ENCODE assay signal across 10 cellular contexts in the genomic region with DNA sequence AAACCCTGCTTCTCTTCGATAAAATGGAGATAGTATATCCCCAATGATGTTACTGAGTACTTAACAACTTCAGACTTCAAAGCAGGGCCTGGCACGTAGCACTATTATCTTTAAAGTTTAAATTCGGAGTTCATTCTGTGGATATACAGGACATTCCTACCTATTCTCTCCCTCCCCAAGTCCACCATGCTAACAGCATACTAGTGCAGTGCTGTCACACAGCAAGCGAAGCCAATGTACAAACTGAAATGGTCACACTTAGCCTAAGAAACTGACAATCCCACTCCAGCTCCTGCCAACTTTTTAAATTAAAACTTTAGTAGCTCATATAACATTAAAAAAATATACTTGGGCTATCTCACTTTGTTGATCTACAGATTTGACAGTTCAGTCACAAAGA. TPM values are rescaled to one million over a fixed set of nuclear protein-coding genes. Genes with fewer than 3 reads are reported as not detected.
A peak's percentile ranks its signal among the peaks of the same experiment; 100 is the strongest.
DNase-seq lines count a peak whose midpoint lies in the region; ATAC-seq and TF ChIP-seq lines count a peak whose summit lies in the region.
"Had no signal": no experiment of that assay in that cellular context is flagged by ENCODE, and none has a peak within 500 bp of the region (broad histone marks: within the 10 kb centered on the region; RNA-seq: fewer than 3 reads in every experiment).

No MANE protein-coding gene starts in this region.

- no peaks in the 10 kb centered on the region for H3K27me3 ChIP-seq in lower lobe of right lung (ENCODE audit: low read depth)

- peaks cover 54% of the 10 kb centered on the region for H3K4me1 Mint-ChIP-seq in activated naive CD4-positive, alpha-beta T cell treated with anti-CD3 and anti-CD28 coated beads, Interleukin-2, amount 10 ng/mL, durations not matched to agents 7 days and 5 days
- peaks cover 48% of the 10 kb centered on the region for H3K4me1 Mint-ChIP-seq in activated naive CD4-positive, alpha-beta T cell treated with anti-CD3 and anti-CD28 coated beads for 36 hours (ENCODE audit: low read depth)
- peaks cover 52% of the 10 kb centered on the region for H3K4me1 Mint-ChIP-seq in activated naive CD8-positive, alpha-beta T cell treated with anti-CD3 and anti-CD28 coated beads, Interleukin-2, amount 50 U/mL, for 24 hours
- peaks cover 25% of the 10 kb centered on the region for H3K4me1 Mint-ChIP-seq in type B pancreatic cell (ENCODE audit: unreplicated experiment)

- H3K4me3 ChIP-seq in lower lobe of right lung: no peak overlapping the region

- H3K4me3 Mint-ChIP-seq in activated naive CD4-positive, alpha-beta T cell treated with anti-CD3 and anti-CD28 coated beads, Interleukin-2, amount 10 ng/mL, durations not matched to agents 7 days and 5 days: peak overlapping the region; percentile 83
- no peak overlapping the region for H3K4me3 Mint-ChIP-seq in activated naive CD4-positive, alpha-beta T cell treated with anti-CD3 and anti-CD28 coated beads for 36 hours
- no peak overlapping the region for H3K4me3 Mint-ChIP-seq in activated naive CD8-positive, alpha-beta T cell treated with anti-CD3 and anti-CD28 coated beads, Interleukin-2, amount 50 U/mL, for 24 hours
- H3K4me3 Mint-ChIP-seq in type B pancreatic cell: peak overlapping the region; percentile 92

- CTCF ChIA-PET in activated naive CD4-positive, alpha-beta T cell treated with anti-CD3 and anti-CD28 coated beads, Interleukin-2, amount 10 ng/mL, durations not matched to agents 7 days and 5 days (lab: Charles Lee): interaction anchor here (0.8 to 2.5 kb wide), 8 partner anchors 8 to 136 kb away, joined by 3 to 13 read pairs (median 5); a partner anchor contains a TSS
- CTCF ChIA-PET in activated naive CD4-positive, alpha-beta T cell treated with anti-CD3 and anti-CD28 coated beads for 36 hours (lab: Charles Lee): interaction anchor here (0.6 to 2.8 kb wide), 7 partner anchors 8 to 1375 kb away, joined by 3 to 13 read pairs (median 4); a partner anchor contains a TSS

- intact Hi-C loops in activated naive CD4-positive, alpha-beta T cell treated with anti-CD3 and anti-CD28 coated beads for 36 hours (cut with micrococcal nuclease): loop anchor here (2.0 to 5.0 kb wide), 6 partner anchors 63 to 1805 kb away; a partner anchor contains a TSS
- intact Hi-C loops in lower lobe of right lung (cut with DNase I): loop anchor here (10.0 kb wide), 2 partner anchors 53 to 383 kb away; a partner anchor contains a TSS

- H3K9me3 Mint-ChIP-seq in activated naive CD4-positive, alpha-beta T cell treated with anti-CD3 and anti-CD28 coated beads, Interleukin-2, amount 10 ng/mL, durations not matched to agents 7 days and 5 days: peaks cover 2% of the 10 kb centered on the region
- H3K9me3 Mint-ChIP-seq in activated naive CD4-positive, alpha-beta T cell treated with anti-CD3 and anti-CD28 coated beads for 36 hours: no peaks in the 10 kb centered on the region
- peaks cover 3% of the 10 kb centered on the region for H3K9me3 Mint-ChIP-seq in activated naive CD8-positive, alpha-beta T cell treated with anti-CD3 and anti-CD28 coated beads, Interleukin-2, amount 50 U/mL, for 24 hours
- H3K9me3 Mint-ChIP-seq in type B pancreatic cell: no peaks in the 10 kb centered on the region
- H3K9me3 Mint-ChIP-seq in activated naive CD4-positive, alpha-beta T cell treated with anti-CD3 and anti-CD28 coated beads, Interleukin-2, amount 50 U/mL, for 72 hours: no peaks in the 10 kb centered on the region

- peaks cover 55% of the 10 kb centered on the region for H3K4me1 ChIP-seq in lower lobe of right lung

- H3K27me3 Mint-ChIP-seq in activated naive CD4-positive, alpha-beta T cell treated with anti-CD3 and anti-CD28 coated beads, Interleukin-2, amount 10 ng/mL, durations not matched to agents 7 days and 5 days: no peaks in the 10 kb centered on the region
- no peaks in the 10 kb centered on the region for H3K27me3 Mint-ChIP-seq in activated naive CD4-positive, alpha-beta T cell treated with anti-CD3 and anti-CD28 coated beads for 36 hours (ENCODE audit: low read depth)
- no peaks in the 10 kb centered on the region for H3K27me3 Mint-ChIP-seq in activated naive CD8-positive, alpha-beta T cell treated with anti-CD3 and anti-CD28 coated beads, Interleukin-2, amount 50 U/mL, for 24 hours
- H3K27me3 Mint-ChIP-seq in type B pancreatic cell: no peaks in the 10 kb centered on the region

- H3K27ac ChIP-seq in lower lobe of right lung: peak overlapping the region; percentile 93

- TF ChIP-seq CTCF in lower lobe of right lung (IDR thresholded peaks at IDR 0.05): no peak
- TF ChIP-seq CTCF in type B pancreatic cell (conservative IDR thresholded peaks at IDR 0.05): no peak

- peaks cover 6% of the 10 kb centered on the region for H3K36me3 ChIP-seq in lower lobe of right lung

- peaks cover 42% of the 10 kb centered on the region for H3K36me3 Mint-ChIP-seq in activated naive CD4-positive, alpha-beta T cell treated with anti-CD3 and anti-CD28 coated beads, Interleukin-2, amount 10 ng/mL, durations not matched to agents 7 days and 5 days
- peaks cover 32% of the 10 kb centered on the region for H3K36me3 Mint-ChIP-seq in activated naive CD4-positive, alpha-beta T cell treated with anti-CD3 and anti-CD28 coated beads for 36 hours (ENCODE audit: low read depth)
- H3K36me3 Mint-ChIP-seq in activated naive CD8-positive, alpha-beta T cell treated with anti-CD3 and anti-CD28 coated beads, Interleukin-2, amount 50 U/mL, for 24 hours (ENCODE audit: low read depth): peaks cover 26% of the 10 kb centered on the region
- peaks cover 24% of the 10 kb centered on the region for H3K36me3 Mint-ChIP-seq in type B pancreatic cell
- peaks cover 35 to 36% of the 10 kb centered on the region in 2 donors for H3K36me3 Mint-ChIP-seq in activated naive CD4-positive, alpha-beta T cell treated with anti-CD3 and anti-CD28 coated beads, Interleukin-2, amount 50 U/mL, for 72 hours

- peak overlapping the region; percentile 95 for H3K27ac Mint-ChIP-seq in activated naive CD4-positive, alpha-beta T cell treated with anti-CD3 and anti-CD28 coated beads, Interleukin-2, amount 10 ng/mL, durations not matched to agents 7 days and 5 days
- H3K27ac Mint-ChIP-seq in activated naive CD4-positive, alpha-beta T cell treated with anti-CD3 and anti-CD28 coated beads for 36 hours: no peak overlapping the region
- H3K27ac Mint-ChIP-seq in activated naive CD8-positive, alpha-beta T cell treated with anti-CD3 and anti-CD28 coated beads, Interleukin-2, amount 50 U/mL, for 24 hours: peak overlapping the region; percentile 92
- H3K27ac Mint-ChIP-seq in type B pancreatic cell: peak overlapping the region; percentile 95
- peak overlapping the region in 1 of 2 donors; percentile 98 for H3K27ac Mint-ChIP-seq in activated naive CD4-positive, alpha-beta T cell treated with anti-CD3 and anti-CD28 coated beads, Interleukin-2, amount 50 U/mL, for 72 hours

- no peak for DNase-seq in activated naive CD4-positive, alpha-beta T cell treated with anti-CD3 and anti-CD28 coated beads, Interleukin-2, amount 10 ng/mL, durations not matched to agents 7 days and 5 days
- DNase-seq in activated naive CD4-positive, alpha-beta T cell treated with anti-CD3 and anti-CD28 coated beads for 36 hours: no peak
- DNase-seq in activated naive CD8-positive, alpha-beta T cell treated with anti-CD3 and anti-CD28 coated beads, Interleukin-2, amount 50 U/mL, for 24 hours: no peak
- no peak for DNase-seq in lower lobe of right lung
- DNase-seq in type B pancreatic cell (ENCODE audit: extremely low spot score, unreplicated experiment): no peak
- DNase-seq in activated CD8-positive, alpha-beta memory T cell treated with anti-CD3 and anti-CD28 coated beads for 24 hours: no peak
- DNase-seq in activated naive CD4-positive, alpha-beta T cell treated with anti-CD3 and anti-CD28 coated beads, Interleukin-2, amount 50 U/mL, for 72 hours (ENCODE audit: low spot score in 2 of 2): no peak
- no peak for DNase-seq in NCI-H345 (lab: John Stamatoyannopoulos, UW)
- DNase-seq: activated naive CD4-positive, alpha-beta T cell treated with Interleukin-2 at 50 U/mL for 16 hours; COR-L47 had no signal

- H3K9me3 ChIP-seq in lower lobe of right lung: no peaks in the 10 kb centered on the region

- no peak for ATAC-seq in activated naive CD8-positive, alpha-beta T cell treated with anti-CD3 and anti-CD28 coated beads, Interleukin-2, amount 50 U/mL, for 24 hours
- ATAC-seq in lower lobe of right lung: no peak
- no peak for ATAC-seq in activated naive CD4-positive, alpha-beta T cell treated with anti-CD3 and anti-CD28 coated beads, Interleukin-2, amount 50 U/mL, for 72 hours

RNA-seq across cellular contexts. Expression of a gene that starts 1.2 kb away (rescaled TPM):
- 10 to 100 TPM; 34.6 to 35.7 TPM for total RNA-seq in activated naive CD4-positive, alpha-beta T cell treated with anti-CD3 and anti-CD28 coated beads for 36 hours
- total RNA-seq in lower lobe of right lung (60.3 TPM), type B pancreatic cell (ENCODE audit: low replicate concordance) (39.8 and 43.5 TPM in 2 replicates)
- total RNA-seq in activated naive CD4-positive, alpha-beta T cell treated with anti-CD3 and anti-CD28 coated beads, Interleukin-2, amount 50 U/mL, for 72 hours: 10 to 100 TPM; 39.3 to 41.1 TPM

RNA-seq across cellular contexts. Expression of a gene that starts 2.5 kb away (rescaled TPM):
- 1,000 to 10,000 TPM; 1,022 to 1,060 TPM for total RNA-seq in activated naive CD4-positive, alpha-beta T cell treated with anti-CD3 and anti-CD28 coated beads for 36 hours
- 143 TPM for total RNA-seq in lower lobe of right lung
- 207 and 386 TPM in 2 replicates for total RNA-seq in type B pancreatic cell (ENCODE audit: low replicate concordance)
- total RNA-seq in activated naive CD4-positive, alpha-beta T cell treated with anti-CD3 and anti-CD28 coated beads, Interleukin-2, amount 50 U/mL, for 72 hours: 100 to 1,000 TPM; 833 to 883 TPM

RNA-seq across cellular contexts. Expression of a gene that starts 53.4 kb away (rescaled TPM):
- 10 to 100 TPM; 24.9 to 26.9 TPM for total RNA-seq in activated naive CD4-positive, alpha-beta T cell treated with anti-CD3 and anti-CD28 coated beads for 36 hours
- 47.7 TPM for total RNA-seq in lower lobe of right lung
- total RNA-seq in type B pancreatic cell (ENCODE audit: low replicate concordance): 47.1 and 54.0 TPM in 2 replicates
- 10 to 100 TPM; 27.4 to 38.7 TPM for total RNA-seq in activated naive CD4-positive, alpha-beta T cell treated with anti-CD3 and anti-CD28 coated beads, Interleukin-2, amount 50 U/mL, for 72 hours

Comparison
In these comparisons a context has a peak if more than half of its experiments do, and no peak if none do; other contexts are left out.
1. H3K4me3 Mint-ChIP-seq: peak in activated naive CD4-positive, alpha-beta T cell treated with anti-CD3 and anti-CD28 coated beads, Interleukin-2, amount 10 ng/mL, durations not matched to agents 7 days and 5 days (single experiment) and type B pancreatic cell (single experiment); none in activated naive CD4-positive, alpha-beta T cell treated with anti-CD3 and anti-CD28 coated beads for 36 hours (single experiment) and activated naive CD8-positive, alpha-beta T cell treated with anti-CD3 and anti-CD28 coated beads, Interleukin-2, amount 50 U/mL, for 24 hours (single experiment).